In the genomic region with DNA sequence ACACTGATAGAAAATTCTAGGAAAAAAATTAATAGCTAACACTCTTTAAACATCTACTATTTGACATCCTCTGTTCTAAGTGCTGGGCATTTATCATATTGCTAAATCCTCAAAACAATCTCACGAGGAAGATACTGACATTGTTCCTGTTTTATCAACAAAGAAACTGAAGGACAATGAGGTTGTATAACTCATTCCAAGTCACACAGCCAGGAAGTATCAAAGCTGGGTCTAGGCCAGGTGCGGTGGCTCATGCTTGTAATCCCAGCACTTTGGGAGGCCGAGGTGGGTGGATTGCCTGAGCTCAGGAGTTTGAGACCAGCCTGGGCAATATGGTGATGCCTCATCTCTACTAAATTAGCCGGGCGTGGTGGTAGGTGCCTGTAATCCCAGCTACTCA, we compare ENCODE assay signal across 1 cellular context.
TF ChIP-seq lines count a peak whose summit lies in the region.

No MANE protein-coding gene starts in this region.

TF ChIP-seq in HEK293, 187 proteins besides CTCF, POLR2A, EP300 and RAD21 (continued from another document):
- no peak for TF ChIP-seq ZSCAN5A (tag by site-specific recombination; IDR thresholded peaks at IDR 0.05)
- TF ChIP-seq ZNF549 (tag by site-specific recombination; IDR thresholded peaks at IDR 0.05): no peak
- no peak for TF ChIP-seq ZNF423 (tag by site-specific recombination; IDR thresholded peaks at IDR 0.05)
- no peak for TF ChIP-seq OVOL3 (tag by site-specific recombination; IDR thresholded peaks at IDR 0.05)
- TF ChIP-seq ZNF202 (tag by site-specific recombination; IDR thresholded peaks at IDR 0.05; ENCODE audit: borderline replicate concordance): no peak
- TF ChIP-seq ZXDB (tag by site-specific recombination; IDR thresholded peaks at IDR 0.05): no peak
- no peak for TF ChIP-seq ZNF623 (tag by site-specific recombination; IDR thresholded peaks at IDR 0.05)
- no peak for TF ChIP-seq ZBTB48 (tag by site-specific recombination; IDR thresholded peaks at IDR 0.05)
- TF ChIP-seq ZNF23 (tag by site-specific recombination; IDR thresholded peaks at IDR 0.05; ENCODE audit: borderline replicate concordance): no peak
- TF ChIP-seq ZNF394 (tag by site-specific recombination; IDR thresholded peaks at IDR 0.05; ENCODE audit: borderline replicate concordance): no peak
- TF ChIP-seq ZNF354C (tag by site-specific recombination; IDR thresholded peaks at IDR 0.05; ENCODE audit: borderline replicate concordance, low read depth): no peak
TF ChIP-seq in HEK293: peak in this region for 0.
